Comparison of ENCODE assay signal across 8 cellular contexts in genomic region chr1:37474697-37475379, GRCh38. TPM values are rescaled to one million over a fixed set of nuclear protein-coding genes. Genes with fewer than 3 reads are reported as not detected.
DNase-seq lines count a peak whose midpoint lies in the region; ATAC-seq, FAIRE-seq and TF ChIP-seq lines count a peak whose summit lies in the region.

No MANE protein-coding gene starts in this region.

- FAIRE-seq in small intestine (lab: Jason Lieb, UNC), result no peak

- 0 to 2% (median 1%) methylated on average over 28 to 38 of the region's 38 CpGs for WGBS in small intestine, 3 donors

- peak overlapping the region; percentile 98 for H3K27ac Mint-ChIP-seq in activated naive CD8-positive, alpha-beta T cell treated with anti-CD3 and anti-CD28 coated beads, Interleukin-2, amount 50 U/mL, for 24 hours

- peaks cover 48% of the 10 kb centered on the region for H3K36me3 ChIP-seq in DOHH2 (ENCODE audit: control insufficient read depth, low read length)
- H3K36me3 ChIP-seq in HUES6 (ENCODE audit: control insufficient read depth, insufficient read depth, low read length), result peaks cover 31% of the 10 kb centered on the region
- peaks cover 13% of the 10 kb centered on the region for H3K36me3 ChIP-seq in iPS-15b (ENCODE audit: control insufficient read depth, insufficient read depth, low read length)
- H3K36me3 ChIP-seq in small intestine (ENCODE audit: control insufficient read depth in 2 of 2, insufficient read depth in 2 of 2, low read length in 2 of 2), result peaks cover 0 to 2% of the 10 kb centered on the region in 2 donors

- H3K4me1 ChIP-seq in DOHH2 (ENCODE audit: control insufficient read depth, low read length), result peaks cover 52% of the 10 kb centered on the region
- H3K4me1 ChIP-seq in HUES6 (ENCODE audit: control insufficient read depth, insufficient read depth, low read length), result peaks cover 76% of the 10 kb centered on the region
- H3K4me1 ChIP-seq in iPS-15b (ENCODE audit: control insufficient read depth, insufficient read depth, low read length), result peaks cover 34% of the 10 kb centered on the region
- H3K4me1 ChIP-seq in small intestine (ENCODE audit: control insufficient read depth in 2 of 2, insufficient read depth in 1 of 2, low read depth in 1 of 2, low read length in 1 of 2), result peaks cover 7 to 9% of the 10 kb centered on the region in 2 donors

- H4K20me1 ChIP-seq in DOHH2 (ENCODE audit: control insufficient read depth, insufficient read depth, low read depth, low read length), result peaks cover 10% of the 10 kb centered on the region; the same call in 1 of the 2 replicates

- no peaks in the 10 kb centered on the region for H3K9me3 ChIP-seq in DOHH2 (ENCODE audit: control insufficient read depth, insufficient read depth, low read length)
- H3K9me3 ChIP-seq in HUES6 (ENCODE audit: control insufficient read depth, insufficient read depth, low read depth, low read length), result no peaks in the 10 kb centered on the region
- H3K9me3 ChIP-seq in iPS-15b (ENCODE audit: control insufficient read depth, insufficient read depth, low read length), result no peaks in the 10 kb centered on the region
- H3K9me3 ChIP-seq in small intestine (ENCODE audit: control insufficient read depth, low read depth), result no peaks in the 10 kb centered on the region

- peak overlapping the region; percentile 98 for H3K4me3 Mint-ChIP-seq in activated naive CD8-positive, alpha-beta T cell treated with anti-CD3 and anti-CD28 coated beads, Interleukin-2, amount 50 U/mL, for 24 hours

- H3K9me2 ChIP-seq in DOHH2 (replicated peaks; ENCODE audit: control insufficient read depth, low read length), result no peaks in the 10 kb centered on the region

- H3K79me2 ChIP-seq in DOHH2 (ENCODE audit: control insufficient read depth, low read length), result peaks cover 54% of the 10 kb centered on the region

- H3K27me3 ChIP-seq in DOHH2 (ENCODE audit: control insufficient read depth, low read length), result peaks cover 21% of the 10 kb centered on the region
- H3K27me3 ChIP-seq in HUES6 (ENCODE audit: control insufficient read depth, insufficient read depth, low read length), result peaks cover 13% of the 10 kb centered on the region
- peaks cover 18% of the 10 kb centered on the region for H3K27me3 ChIP-seq in iPS-15b (ENCODE audit: control insufficient read depth, insufficient read depth, low read length)
- no peaks in the 10 kb centered on the region for H3K27me3 ChIP-seq in small intestine (ENCODE audit: control insufficient read depth in 2 of 2, insufficient read depth in 2 of 2, low read length in 2 of 2)

- no peaks in the 10 kb centered on the region for H3K27me3 Mint-ChIP-seq in activated naive CD8-positive, alpha-beta T cell treated with anti-CD3 and anti-CD28 coated beads, Interleukin-2, amount 50 U/mL, for 24 hours

- H3K4me3 ChIP-seq in DOHH2 (ENCODE audit: low read length), result peak overlapping the region; percentile 95
- peak overlapping the region; percentile 98 for H3K4me3 ChIP-seq in HUES6 (ENCODE audit: low read depth, low read length)
- H3K4me3 ChIP-seq in iPS-15b (ENCODE audit: low read depth, low read length), result peak overlapping the region; percentile 71
- H3K4me3 ChIP-seq in small intestine (ENCODE audit: low read depth in 1 of 2, low read length in 2 of 2), result peak overlapping the region; percentile 71 to 93

- peak overlapping the region; percentile 82 for H3K4me2 ChIP-seq in DOHH2 (ENCODE audit: low read length)

- H3K36me3 Mint-ChIP-seq in activated naive CD8-positive, alpha-beta T cell treated with anti-CD3 and anti-CD28 coated beads, Interleukin-2, amount 50 U/mL, for 24 hours (ENCODE audit: low read depth), result peaks cover 46% of the 10 kb centered on the region

- H3F3A ChIP-seq in DOHH2 (ENCODE audit: control insufficient read depth, insufficient read depth), result peaks cover 19% of the 10 kb centered on the region

- no peak for DNase-seq in activated naive CD8-positive, alpha-beta T cell treated with anti-CD3 and anti-CD28 coated beads, Interleukin-2, amount 50 U/mL, for 24 hours
- no peak for DNase-seq in small intestine
- DNase-seq in Ammon's horn (ENCODE audit: low spot score), result no peak

- no peak for TF ChIP-seq CTCF in DOHH2 (IDR thresholded peaks at IDR 0.05; ENCODE audit: low read depth, low read length, poor library complexity, severe bottlenecking)

- ATAC-seq in activated naive CD8-positive, alpha-beta T cell treated with anti-CD3 and anti-CD28 coated beads, Interleukin-2, amount 50 U/mL, for 24 hours, result no peak
- ATAC-seq in GM21360 (IDR thresholded peaks at IDR 0.05; ENCODE audit: unreplicated experiment) (no peak), HG02973 (IDR thresholded peaks at IDR 0.05; ENCODE audit: unreplicated experiment) (no peak)

- peak overlapping the region; percentile 85 for H3K9ac ChIP-seq in HUES6 (ENCODE audit: low read length)
- H3K9ac ChIP-seq in iPS-15b (ENCODE audit: low read depth, low read length), result peak overlapping the region; percentile 68

- peaks cover 43% of the 10 kb centered on the region for H3K4me1 Mint-ChIP-seq in activated naive CD8-positive, alpha-beta T cell treated with anti-CD3 and anti-CD28 coated beads, Interleukin-2, amount 50 U/mL, for 24 hours

- H3K9me3 Mint-ChIP-seq in activated naive CD8-positive, alpha-beta T cell treated with anti-CD3 and anti-CD28 coated beads, Interleukin-2, amount 50 U/mL, for 24 hours, result no peaks in the 10 kb centered on the region

- peak overlapping the region; percentile 85 for H3K27ac ChIP-seq in DOHH2 (ENCODE audit: low read depth, low read length)
- H3K27ac ChIP-seq in HUES6 (ENCODE audit: low read depth, low read length), result peak overlapping the region; percentile 35; the same call in 1 of the 2 replicates
- peak overlapping the region; percentile 97 to 99 for H3K27ac ChIP-seq in small intestine (ENCODE audit: low read depth in 1 of 2, low read length in 1 of 2)

RNA-seq across cellular contexts. Expression of gene ZC3H12A, which starts 0.5 kb away (rescaled TPM):
- 10 to 100 TPM; 12.4 to 24.6 (median 16.8) TPM for polyA plus RNA-seq in small intestine

RNA-seq across cellular contexts. Expression of gene MEAF6, which starts 39.7 kb away (rescaled TPM):
- 10 to 100 TPM; 41.9 to 50.3 (median 47.5) TPM for polyA plus RNA-seq in small intestine

Comparison
In these comparisons a context has a peak if more than half of its experiments do, and no peak if none do; other contexts are left out.
1. H3K27ac ChIP-seq: peak in every context shown above with its lines; median percentile 98 in small intestine; 85 in DOHH2; 35 in HUES6.